Comparison of ENCODE assay signal across 23 cellular contexts in genomic region chr14:101225729-101226152, GRCh38.
DNase-seq lines count a peak whose midpoint lies in the region; ATAC-seq, FAIRE-seq and TF ChIP-seq lines count a peak whose summit lies in the region.
"Had no signal": no experiment of that assay in that cellular context is flagged by ENCODE, and none has a peak within 500 bp of the region (broad histone marks: within the 10 kb centered on the region; RNA-seq: fewer than 3 reads in every experiment).

No MANE protein-coding gene starts in this region.

- TF ChIP-seq POLR2A in K562 (conservative IDR thresholded peaks at IDR 0.05) = no peak
- no peak for TF ChIP-seq POLR2A in heart left ventricle (IDR thresholded peaks at IDR 0.05)

- intact Hi-C loops in K562 (cut with micrococcal nuclease) (no loop called here), heart left ventricle (cut with DNase I) (no loop called here)

- H3K36me3 Mint-ChIP-seq in activated CD8-positive, alpha-beta memory T cell treated with anti-CD3 and anti-CD28 coated beads, Interleukin-2, amount 10 ng/mL, durations not matched to agents 7 days and 5 days = no peaks in the 10 kb centered on the region

- H3K4me1 Mint-ChIP-seq in activated CD8-positive, alpha-beta memory T cell treated with anti-CD3 and anti-CD28 coated beads, Interleukin-2, amount 10 ng/mL, durations not matched to agents 7 days and 5 days = peaks cover 4% of the 10 kb centered on the region

- no TSS peak for BruUV-seq in K562 (replicated peaks; lab: Mats Ljungman, UMichigan)

- H2AFZ ChIP-seq in K562 (ENCODE audit: low read depth, low read length) = peak overlapping the region; percentile 55; the same call in 1 of the 2 replicates

- no peaks in the 10 kb centered on the region for H3K79me2 ChIP-seq in K562 (ENCODE audit: control insufficient read depth, insufficient read depth, low read length)

- POLR2A ChIA-PET in K562 (lab: Yijun Ruan, JAX) = no interaction called here

- no peak overlapping the region for H3K4me3 Mint-ChIP-seq in activated CD8-positive, alpha-beta memory T cell treated with anti-CD3 and anti-CD28 coated beads, Interleukin-2, amount 10 ng/mL, durations not matched to agents 7 days and 5 days
- H3K4me3 Mint-ChIP-seq: activated T-cell treated with anti-CD3 and anti-CD28 coated beads, Interleukin-2, amount 50 U/mL, for 72 hours had no signal

- no peak overlapping the region for H3K27ac ChIP-seq in K562 (ENCODE audit: extremely low read depth, low read depth, low read length)
- H3K27ac ChIP-seq in heart left ventricle = no peak overlapping the region
- H3K27ac ChIP-seq: cardiac muscle cell, pancreas, Peyer's patch, tibial nerve had no signal

- H3K36me3 ChIP-seq in K562 (ENCODE audit: control insufficient read depth, insufficient read depth, low read length) (no peaks in the 10 kb centered on the region), heart left ventricle (no peaks in the 10 kb centered on the region)
- H3K36me3 ChIP-seq: cardiac muscle cell, pancreas, Peyer's patch, right lobe of liver, tibial nerve had no signal

- H3K9me1 ChIP-seq in K562 (ENCODE audit: control insufficient read depth, insufficient read depth, low read length) = no peaks in the 10 kb centered on the region

- FAIRE-seq in K562 (lab: Jason Lieb, UNC) = no peak
- FAIRE-seq: A204.1, pancreas had no signal

- CTCF ChIA-PET in activated CD8-positive, alpha-beta memory T cell treated with anti-CD3 and anti-CD28 coated beads, Interleukin-2, amount 10 ng/mL, durations not matched to agents 7 days and 5 days (lab: Charles Lee) = interaction anchor here (0.8 kb wide), 1 partner anchor 12 kb away, joined by 3 read pairs; no protein-coding TSS in a partner anchor
- CTCF ChIA-PET in K562 (lab: Yijun Ruan, JAX; ENCODE audit: low intra/inter-chr PET ratio) = no interaction called here

- H4K20me1 ChIP-seq in K562 (replicated peaks; ENCODE audit: control insufficient read depth, insufficient read depth, low read length) = no peaks in the 10 kb centered on the region

- H3K9ac ChIP-seq in K562 (ENCODE audit: insufficient read depth in 1 of 2, low read depth in 2 of 2, low read length in 2 of 2) = peak overlapping the region in 1 of 2 experiments; percentile 13; a peak in 1 of 4 replicates

- ATAC-seq in activated CD8-positive, alpha-beta memory T cell treated with anti-CD3 and anti-CD28 coated beads, Interleukin-2, amount 10 ng/mL, durations not matched to agents 7 days and 5 days = no peak
- ATAC-seq in K562 = no peak
- ATAC-seq in heart left ventricle = no peak

- H3K27ac Mint-ChIP-seq in activated CD8-positive, alpha-beta memory T cell treated with anti-CD3 and anti-CD28 coated beads, Interleukin-2, amount 10 ng/mL, durations not matched to agents 7 days and 5 days = peak overlapping the region; percentile 12
- H3K27ac Mint-ChIP-seq: activated T-cell treated with anti-CD3 and anti-CD28 coated beads, Interleukin-2, amount 50 U/mL, for 72 hours had no signal

- no peak for TF ChIP-seq RAD21 in K562 (CRISPR knock-in tag; conservative IDR thresholded peaks at IDR 0.05 in 1 of 2, IDR thresholded peaks at IDR 0.05 in 1 of 2)

- no peaks in the 10 kb centered on the region for H3K9me3 Mint-ChIP-seq in activated CD8-positive, alpha-beta memory T cell treated with anti-CD3 and anti-CD28 coated beads, Interleukin-2, amount 10 ng/mL, durations not matched to agents 7 days and 5 days (ENCODE audit: low read depth)

- peaks cover 2% of the 10 kb centered on the region for H3K27me3 Mint-ChIP-seq in activated CD8-positive, alpha-beta memory T cell treated with anti-CD3 and anti-CD28 coated beads, Interleukin-2, amount 10 ng/mL, durations not matched to agents 7 days and 5 days

- DNase-seq in activated CD8-positive, alpha-beta memory T cell treated with anti-CD3 and anti-CD28 coated beads, Interleukin-2, amount 10 ng/mL, durations not matched to agents 7 days and 5 days = peak; percentile 23
- no peak for DNase-seq in activated CD8-positive, alpha-beta memory T cell treated with anti-CD3 and anti-CD28 coated beads, Interleukin-2, amount 50 U/mL, for 4 hours
- peak in 2 of 4 experiments; percentile 5 to 18 for DNase-seq in K562 (ENCODE audit: extremely low read depth in 1 of 4, low spot score in 3 of 4)
- peak; percentile 65 for DNase-seq in mesenteric fat pad (ENCODE audit: low spot score)
- peak; percentile 38 for DNase-seq in ureter (ENCODE audit: low spot score)
- no peak for DNase-seq in heart left ventricle
- no peak for DNase-seq in retina
- no peak for DNase-seq in NCI-H526 (lab: John Stamatoyannopoulos, UW)
- DNase-seq: activated naive CD4-positive, alpha-beta T cell treated with Interleukin-2 at 50 U/mL for 16 hours; activated T-cell treated with anti-CD3 and anti-CD28 coated beads, Interleukin-2, amount 50 U/mL, for 72 hours; dermis blood vessel endothelial cell; GOT3; MM.1S; NCI-H1436 treated with DMSO at 0.1 percent for 48 hours; NCI-H510A treated with DMSO at 0.1 percent for 48 hours; Peyer's patch; SIG-M5; SW 1271 had no signal

- H3K4me2 ChIP-seq in K562 (ENCODE audit: insufficient read depth, low read length) = no peak overlapping the region

- peaks cover 0 to 7% of the 10 kb centered on the region in 2 experiments; a peak in 2 of 5 replicates for H3K27me3 ChIP-seq in K562 (ENCODE audit: control insufficient read depth in 2 of 2, insufficient read depth in 2 of 2, low read length in 2 of 2)
- H3K27me3 ChIP-seq in heart left ventricle = peaks cover 0 to 18% (median 0%) of the 10 kb centered on the region in 9 donors
- H3K27me3 ChIP-seq: cardiac muscle cell, pancreas, Peyer's patch, right lobe of liver, tibial nerve had no signal

- in situ Hi-C loops in K562 (cut with MboI) = no loop called here

- TF ChIP-seq EP300 in K562 (IDR thresholded peaks at IDR 0.05; ENCODE audit: low read length) = no peak

- no peak overlapping the region for H3K4me3 ChIP-seq in K562
- H3K4me3 ChIP-seq in heart left ventricle = no peak overlapping the region
- H3K4me3 ChIP-seq: cardiac muscle cell, pancreas, Peyer's patch, right lobe of liver, tibial nerve had no signal

- TF ChIP-seq CTCF in K562 (IDR thresholded peaks at IDR 0.05 in 2 of 3, conservative IDR thresholded peaks at IDR 0.05 in 1 of 3; ENCODE audit: insufficient read depth in 2 of 3, low read depth in 1 of 3, low read length in 3 of 3) (no peak), heart left ventricle (IDR thresholded peaks at IDR 0.05) (no peak)

- 39% methylated on average over 10 of the region's 14 CpGs for WGBS in K562 (ENCODE audit: insufficient coverage, low coverage, missing lambda C conversion rate)
- 74 to 89% (median 78%) methylated on average over 8 to 14 of the region's 14 CpGs for WGBS in heart left ventricle, 4 donors

- H3K4me1 ChIP-seq in K562 (replicated peaks in 1 of 2; ENCODE audit: control insufficient read depth in 2 of 2, insufficient read depth in 2 of 2, low read length in 2 of 2) (peaks cover 0 to 34% of the 10 kb centered on the region in 2 experiments; a peak in 2 of 5 replicates), heart left ventricle (no peaks in the 10 kb centered on the region)
- H3K4me1 ChIP-seq: pancreas, Peyer's patch, tibial nerve had no signal

- H3K9me3 ChIP-seq in K562 (replicated peaks; ENCODE audit: control insufficient read depth, insufficient read depth, low read depth, low read length) (no peaks in the 10 kb centered on the region), heart left ventricle (no peaks in the 10 kb centered on the region)
- H3K9me3 ChIP-seq: pancreas, Peyer's patch, right lobe of liver had no signal

TF ChIP-seq in K562, 482 proteins besides CTCF, POLR2A, EP300 and RAD21:
- TF ChIP-seq NBN (IDR thresholded peaks at IDR 0.05; ENCODE audit: low read depth) (no peak), KLF16 (IDR thresholded peaks at IDR 0.05) (no peak), SRSF1 (IDR thresholded peaks at IDR 0.05; ENCODE audit: low read depth, low read length) (no peak), TEAD4 (IDR thresholded peaks at IDR 0.05; ENCODE audit: low read length) (no peak), TEAD4 (CRISPR knock-in tag; IDR thresholded peaks at IDR 0.05; ENCODE audit: borderline replicate concordance) (no peak), ZNF76 (CRISPR knock-in tag; IDR thresholded peaks at IDR 0.05; ENCODE audit: borderline replicate concordance) (no peak), MXD1 (CRISPR knock-in tag; IDR thresholded peaks at IDR 0.05; ENCODE audit: borderline replicate concordance, poor library complexity, severe bottlenecking) (no peak), CBX5 (IDR thresholded peaks at IDR 0.05; ENCODE audit: borderline replicate concordance, low read depth) (no peak), RBM34 (IDR thresholded peaks at IDR 0.05; ENCODE audit: borderline replicate concordance, insufficient read depth, low read length) (no peak), RBM22 (IDR thresholded peaks at IDR 0.05; ENCODE audit: low read depth, low read length, poor library complexity, severe bottlenecking) (no peak), NFE2L1 (tag; IDR thresholded peaks at IDR 0.05; ENCODE audit: borderline replicate concordance, low read depth) (no peak), ETS2 (tag; IDR thresholded peaks at IDR 0.05; ENCODE audit: borderline replicate concordance, poor library complexity, severe bottlenecking) (no peak), CHD2 (IDR thresholded peaks at IDR 0.05; ENCODE audit: low read depth, low read length) (no peak), ATF7 (IDR thresholded peaks at IDR 0.05) (no peak)

Comparison
In these comparisons a context has a peak if more than half of its experiments do, and no peak if none do; other contexts are left out.
1. DNase-seq: peak in activated CD8-positive, alpha-beta memory T cell treated with anti-CD3 and anti-CD28 coated beads, Interleukin-2, amount 10 ng/mL, durations not matched to agents 7 days and 5 days (single experiment), mesenteric fat pad (single experiment) and ureter (single experiment); none in activated CD8-positive, alpha-beta memory T cell treated with anti-CD3 and anti-CD28 coated beads, Interleukin-2, amount 50 U/mL, for 4 hours (single experiment), heart left ventricle (0 of 5), retina (single experiment) and NCI-H526 (0 of 2).